8 cellular contexts compared by ENCODE assay signal in genomic region chr7:103148131-103148993, GRCh38. TPM values are rescaled to one million over a fixed set of nuclear protein-coding genes. Genes with fewer than 3 reads are reported as not detected.
DNase-seq lines count a peak whose midpoint lies in the region; ATAC-seq and TF ChIP-seq lines count a peak whose summit lies in the region.

No MANE protein-coding gene starts in this region.

- peaks cover 59% of the 10 kb centered on the region for H3K79me2 ChIP-seq in DOHH2 (ENCODE audit: control insufficient read depth, low read length)
- H3K79me2 ChIP-seq in Karpas-422 (ENCODE audit: low read length), result peaks cover 62% of the 10 kb centered on the region

- H3K4me2 ChIP-seq in DOHH2 (ENCODE audit: low read length) (peak overlapping the region; percentile 67), Karpas-422 (ENCODE audit: low read depth, low read length, poor library complexity, severe bottlenecking) (peak overlapping the region; percentile 98)

- peak overlapping the region; percentile 27; the same call in 1 of the 2 replicates for H2AFZ ChIP-seq in Karpas-422 (ENCODE audit: low read length)

- H3K4me1 ChIP-seq in DOHH2 (ENCODE audit: control insufficient read depth, low read length) (peaks cover 28% of the 10 kb centered on the region), Karpas-422 (ENCODE audit: low read length) (peaks cover 35% of the 10 kb centered on the region)

- TF ChIP-seq CTCF in DOHH2 (IDR thresholded peaks at IDR 0.05; ENCODE audit: low read depth, low read length, poor library complexity, severe bottlenecking) (no peak), MCF 10A (IDR thresholded peaks at IDR 0.05; ENCODE audit: unreplicated experiment) (no peak), mesothelial cell of epicardium (IDR thresholded peaks at IDR 0.05; ENCODE audit: unreplicated experiment) (no peak)

- H3K27me3 ChIP-seq in DOHH2 (ENCODE audit: control insufficient read depth, low read length) (no peaks in the 10 kb centered on the region), Karpas-422 (ENCODE audit: low read length) (no peaks in the 10 kb centered on the region)

- DNase-seq in Karpas-422 (peak; percentile 52), MCF 10A (ENCODE audit: unreplicated experiment) (no peak), mesothelial cell of epicardium (ENCODE audit: low spot score in 2 of 2, unreplicated experiment in 2 of 2) (no peak), NCI-H1930 (lab: John Stamatoyannopoulos, UW) (no peak), NCI-H2107 (lab: John Stamatoyannopoulos, UW) (no peak), NCI-H446 treated with DMSO at 0.1 percent for 48 hours (lab: John Stamatoyannopoulos, UW) (no peak)

- H3F3A ChIP-seq in DOHH2 (ENCODE audit: control insufficient read depth, insufficient read depth), result peaks cover 8% of the 10 kb centered on the region

- intact Hi-C loops in MCF 10A (cut with micrococcal nuclease), result loop anchor here (2.0 to 10.0 kb wide), 2 partner anchors 74 to 136 kb away; partner anchors contain the start of genes ARMC10 and FBXL13

- H3K4me1 Mint-ChIP-seq in MCF 10A (ENCODE audit: insufficient read depth, unreplicated experiment), result peaks cover 7% of the 10 kb centered on the region
- H3K4me1 Mint-ChIP-seq in mesothelial cell of epicardium, result peaks cover 39% of the 10 kb centered on the region

- no peaks in the 10 kb centered on the region for H3K9me2 ChIP-seq in DOHH2 (replicated peaks; ENCODE audit: control insufficient read depth, low read length)
- H3K9me2 ChIP-seq in Karpas-422 (replicated peaks; ENCODE audit: insufficient read depth, low read length), result no peaks in the 10 kb centered on the region

- TSS peak; percentile 39 for BruUV-seq in MCF 10A (replicated peaks; lab: Mats Ljungman, UMichigan)

- peak overlapping the region; percentile 95 for H3K9ac ChIP-seq in Karpas-422 (ENCODE audit: low read length)

- H3K36me3 Mint-ChIP-seq in MCF 10A (ENCODE audit: insufficient read depth, unreplicated experiment) (peaks cover 6% of the 10 kb centered on the region), mesothelial cell of epicardium (no peaks in the 10 kb centered on the region)

- no peak for ATAC-seq in GM18909 (IDR thresholded peaks at IDR 0.05; ENCODE audit: poor library complexity, unreplicated experiment)

- CTCF ChIA-PET in MCF 10A (lab: Yijun Ruan, JAX), result interaction anchor here (0.6 to 1.2 kb wide), 3 partner anchors 29 to 74 kb away, joined by 3 read pairs; partner anchors contain the start of genes ARMC10 and FBXL13

- H3K27me3 Mint-ChIP-seq in MCF 10A (ENCODE audit: insufficient read depth, unreplicated experiment) (no peaks in the 10 kb centered on the region), mesothelial cell of epicardium (ENCODE audit: low read depth) (no peaks in the 10 kb centered on the region)

- H3K9me3 ChIP-seq in DOHH2 (ENCODE audit: control insufficient read depth, insufficient read depth, low read length), result no peaks in the 10 kb centered on the region
- no peaks in the 10 kb centered on the region for H3K9me3 ChIP-seq in Karpas-422 (ENCODE audit: low read length)

- H3K4me3 ChIP-seq in DOHH2 (ENCODE audit: low read length) (peak overlapping the region; percentile 75), Karpas-422 (ENCODE audit: low read length) (peak overlapping the region; percentile 88)

- POLR2A ChIA-PET in MCF 10A (lab: Yijun Ruan, JAX), result interaction anchor here (0.6 to 2.6 kb wide), 9 partner anchors 17 to 1869 kb away, joined by 3 to 40 read pairs (median 4); partner anchors contain the start of genes ARMC10 and FBXL13

- no peaks in the 10 kb centered on the region for H4K20me1 ChIP-seq in DOHH2 (ENCODE audit: control insufficient read depth, insufficient read depth, low read depth, low read length)
- H4K20me1 ChIP-seq in Karpas-422 (ENCODE audit: insufficient read depth, low read depth, low read length), result no peaks in the 10 kb centered on the region

- H3K27ac ChIP-seq in DOHH2 (ENCODE audit: low read depth, low read length) (peak overlapping the region; percentile 68), Karpas-422 (ENCODE audit: low read length) (peak overlapping the region; percentile 86)

- H3K27ac Mint-ChIP-seq in MCF 10A (ENCODE audit: low read depth, unreplicated experiment) (peak overlapping the region; percentile 93), mesothelial cell of epicardium (peak overlapping the region; percentile 98)

- H3K36me3 ChIP-seq in DOHH2 (ENCODE audit: control insufficient read depth, low read length) (peaks cover 10% of the 10 kb centered on the region), Karpas-422 (ENCODE audit: insufficient read depth, low read length) (no peaks in the 10 kb centered on the region)

- H3K4me3 Mint-ChIP-seq in MCF 10A (ENCODE audit: unreplicated experiment), result peak overlapping the region; percentile 92
- peak overlapping the region; percentile 99 for H3K4me3 Mint-ChIP-seq in mesothelial cell of epicardium

- H3K9me3 Mint-ChIP-seq in MCF 10A (ENCODE audit: unreplicated experiment), result no peaks in the 10 kb centered on the region
- H3K9me3 Mint-ChIP-seq in mesothelial cell of epicardium, result no peaks in the 10 kb centered on the region

RNA-seq across cellular contexts. Expression of gene NAPEPLD, which starts 0.5 kb away (rescaled TPM):
- total RNA-seq in Karpas-422 (2014; rRNA removed; shearing (Covaris generic); ENCODE audit: low replicate concordance), result 12.9 and 24.8 TPM in 2 replicates
- total RNA-seq in MCF 10A (2022) (5.8 and 6.1 TPM in 2 replicates), mesothelial cell of epicardium (17.0 to 17.5 TPM (median 17.0 TPM) in 3 replicates)
